21 cellular contexts compared by ENCODE assay signal in the genomic region with DNA sequence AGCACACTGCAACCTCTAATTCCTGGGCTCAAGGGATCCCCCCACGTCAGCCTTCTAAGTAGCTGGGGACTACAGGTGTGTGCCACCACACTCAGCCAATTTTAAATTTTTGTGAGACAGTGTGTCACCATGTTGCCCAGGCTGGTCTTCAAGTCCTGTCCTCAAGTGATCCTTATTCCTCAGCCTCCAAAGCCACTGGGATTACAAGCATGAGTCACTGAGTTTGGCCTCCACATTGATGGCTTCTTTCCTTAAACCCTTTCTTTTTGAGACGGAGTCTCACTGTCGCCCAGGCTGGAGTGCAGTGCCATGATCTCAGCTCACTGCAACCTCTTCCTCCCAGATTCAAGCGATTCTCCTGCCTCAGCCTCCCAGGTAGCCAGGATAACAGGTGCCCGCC. TPM values are rescaled to one million over a fixed set of nuclear protein-coding genes. Genes with fewer than 3 reads are reported as not detected.
A peak's percentile ranks its signal among the peaks of the same experiment; 100 is the strongest.
DNase-seq lines count a peak whose midpoint lies in the region; ATAC-seq and TF ChIP-seq lines count a peak whose summit lies in the region.
"Had no signal": no experiment of that assay in that cellular context is flagged by ENCODE, and none has a peak within 500 bp of the region (broad histone marks: within the 10 kb centered on the region; RNA-seq: fewer than 3 reads in every experiment).

No MANE protein-coding gene starts in this region.

- H3K4me3 ChIP-seq in left ventricle myocardium inferior: no peak overlapping the region
- no peak overlapping the region for H3K4me3 ChIP-seq in ascending aorta
- H3K4me3 ChIP-seq in osteoblast (ENCODE audit: insufficient read depth, low read length): no peak overlapping the region
- H3K4me3 ChIP-seq in tibial artery: no peak overlapping the region
- H3K4me3 ChIP-seq: GM12878, spleen, upper lobe of right lung had no signal

- peak overlapping the region; percentile 36 for H3K4me2 ChIP-seq in osteoblast (ENCODE audit: insufficient read depth, low read length)

- H3K36me3 ChIP-seq in left ventricle myocardium inferior: no peaks in the 10 kb centered on the region
- H3K36me3 ChIP-seq in ascending aorta: no peaks in the 10 kb centered on the region
- no peaks in the 10 kb centered on the region for H3K36me3 ChIP-seq in osteoblast (ENCODE audit: insufficient read depth, low read length)
- no peaks in the 10 kb centered on the region for H3K36me3 ChIP-seq in tibial artery
- H3K36me3 ChIP-seq: upper lobe of right lung had no signal

- no peak overlapping the region for H3K27ac ChIP-seq in left ventricle myocardium inferior (replicated peaks)
- H3K27ac ChIP-seq in ascending aorta: peak overlapping the region; percentile 58 to 76
- peak overlapping the region; percentile 34 for H3K27ac ChIP-seq in osteoblast (ENCODE audit: low read depth, low read length)
- peak overlapping the region; percentile 30 to 49 for H3K27ac ChIP-seq in tibial artery
- H3K27ac ChIP-seq: spleen, upper lobe of right lung had no signal

- H3K4me1 ChIP-seq in left ventricle myocardium inferior (peaks cover 67% of the 10 kb centered on the region), ascending aorta (peaks cover 3 to 31% of the 10 kb centered on the region in 2 donors), osteoblast (ENCODE audit: insufficient read depth, low read length) (peaks cover 16% of the 10 kb centered on the region), tibial artery (peaks cover 0 to 73% (median 38%) of the 10 kb centered on the region in 4 donors)

- peaks cover 93% of the 10 kb centered on the region for H3K79me2 ChIP-seq in osteoblast (ENCODE audit: insufficient read depth, low read length)

- H3K9me3 ChIP-seq in left ventricle myocardium inferior (replicated peaks) (no peaks in the 10 kb centered on the region), ascending aorta (no peaks in the 10 kb centered on the region), osteoblast (ENCODE audit: low read depth, low read length) (no peaks in the 10 kb centered on the region), tibial artery (no peaks in the 10 kb centered on the region)
- H3K9me3 ChIP-seq: spleen, upper lobe of right lung had no signal

- TF ChIP-seq CTCF in left ventricle myocardium inferior (IDR thresholded peaks at IDR 0.05; ENCODE audit: borderline replicate concordance): no peak
- no peak for TF ChIP-seq CTCF in ascending aorta (IDR thresholded peaks at IDR 0.05)
- TF ChIP-seq CTCF in osteoblast (IDR thresholded peaks at IDR 0.05; ENCODE audit: extremely low read depth, low read depth, low read length): no peak
- no peak for TF ChIP-seq CTCF in tibial artery (IDR thresholded peaks at IDR 0.05)

- peak; percentile 40 for ATAC-seq in Right ventricle myocardium inferior
- ATAC-seq: activated T-cell treated with anti-CD3 and anti-CD28 coated beads, Interleukin-2, amount 50 U/mL, for 72 hours; GM12878; stimulated activated naive CD8-positive, alpha-beta T cell treated with anti-CD3 and anti-CD28 coated beads, Interleukin-15, Interleukin-2, amounts not matched to agents 100 U/mL and 50 U/mL, for 24 hours had no signal

- intact Hi-C loops in Right ventricle myocardium inferior (cut with DNase I) (no loop called here), left ventricle myocardium inferior (cut with micrococcal nuclease) (no loop called here), ascending aorta (cut with DNase I) (no loop called here), tibial artery (cut with DNase I; ENCODE audit: low total_unique reads) (no loop called here)

- no peak for DNase-seq in Right ventricle myocardium inferior (ENCODE audit: missing footprints)
- DNase-seq in left ventricle myocardium inferior: no peak
- no peak for DNase-seq in ascending aorta (ENCODE audit: low spot score in 2 of 2)
- DNase-seq in osteoblast (ENCODE audit: insufficient read length, low spot score, missing footprints): no peak
- no peak for DNase-seq in tibial artery
- no peak for DNase-seq in dermis blood vessel endothelial cell
- DNase-seq in NK-92 (lab: John Stamatoyannopoulos, UW; ENCODE audit: unreplicated experiment): no peak
- no peak for DNase-seq in NCI-H1694 (lab: John Stamatoyannopoulos, UW)
- DNase-seq: activated naive CD4-positive, alpha-beta T cell treated with anti-CD3 and anti-CD28 coated beads, Interleukin-2, amount 10 ng/mL, durations not matched to agents 7 days and 5 days; activated T-cell treated with anti-CD3 and anti-CD28 coated beads, Interleukin-2, amount 50 U/mL, for 72 hours; anterior cingulate cortex; caudate nucleus; foreskin melanocyte; hippocampal formation; NCI-H146; NCI-H526 treated with DMSO at 0.1 percent for 48 hours; spleen; stimulated activated CD4-positive, alpha-beta T cell treated with anti-CD3 and anti-CD28 coated beads, Interleukin-4, amount 100 ng/mL, for 1 hour; stimulated activated naive CD8-positive, alpha-beta T cell treated with anti-CD3 and anti-CD28 coated beads, Interleukin-15, Interleukin-2, amounts not matched to agents 100 U/mL and 50 U/mL, for 24 hours; upper lobe of right lung had no signal

- H2AFZ ChIP-seq in osteoblast (ENCODE audit: low read length): no peak overlapping the region

- H3K27me3 ChIP-seq in left ventricle myocardium inferior (ENCODE audit: low read depth) (no peaks in the 10 kb centered on the region), ascending aorta (no peaks in the 10 kb centered on the region), osteoblast (ENCODE audit: insufficient read depth, low read length) (no peaks in the 10 kb centered on the region), tibial artery (no peaks in the 10 kb centered on the region)
- H3K27me3 ChIP-seq: spleen, upper lobe of right lung had no signal

- H4K20me1 ChIP-seq in osteoblast (ENCODE audit: insufficient read depth, low read length): peaks cover 41% of the 10 kb centered on the region

RNA-seq across cellular contexts. Expression of a gene that starts 7.6 kb away (rescaled TPM):
- 70.3 TPM for total RNA-seq in Right ventricle myocardium inferior
- 75.9 TPM for total RNA-seq in left ventricle myocardium inferior
- 26.1 TPM for total RNA-seq in ascending aorta
- total RNA-seq in osteoblast: 64.8 and 65.5 TPM in 2 replicates
- 34.4 and 50.3 TPM in 2 replicates for total RNA-seq in dermis blood vessel endothelial cell

RNA-seq across cellular contexts. Expression of a gene that starts 42.8 kb away (rescaled TPM):
- total RNA-seq in Right ventricle myocardium inferior: 7.1 TPM
- total RNA-seq in left ventricle myocardium inferior: 5.8 TPM
- 2.6 TPM for total RNA-seq in ascending aorta
- total RNA-seq in osteoblast: 4.7 and 5.6 TPM in 2 replicates
- 9.9 and 18.3 TPM in 2 replicates for total RNA-seq in dermis blood vessel endothelial cell
